In genomic region chr1:19053486-19053885, GRCh38 we compare ENCODE assay signal across 1 cellular context.
TF ChIP-seq lines count a peak whose summit lies in the region.

No MANE protein-coding gene starts in this region.

TF ChIP-seq in A549, 52 proteins besides CTCF, POLR2A, EP300 and RAD21 (continued from another document):
- TF ChIP-seq PHF8 (IDR thresholded peaks at IDR 0.05; ENCODE audit: borderline replicate concordance, low read depth): no peak
- no peak for TF ChIP-seq ZC3H11A (IDR thresholded peaks at IDR 0.05)
- no peak for TF ChIP-seq RCOR1 (IDR thresholded peaks at IDR 0.05; ENCODE audit: low read depth, low read length)
- no peak for TF ChIP-seq PBX3 (IDR thresholded peaks at IDR 0.05)
- no peak for TF ChIP-seq HOXB5 (CRISPR knock-in tag; IDR thresholded peaks at IDR 0.05)
